Comparison of ENCODE assay signal across 8 cellular contexts in the genomic region with DNA sequence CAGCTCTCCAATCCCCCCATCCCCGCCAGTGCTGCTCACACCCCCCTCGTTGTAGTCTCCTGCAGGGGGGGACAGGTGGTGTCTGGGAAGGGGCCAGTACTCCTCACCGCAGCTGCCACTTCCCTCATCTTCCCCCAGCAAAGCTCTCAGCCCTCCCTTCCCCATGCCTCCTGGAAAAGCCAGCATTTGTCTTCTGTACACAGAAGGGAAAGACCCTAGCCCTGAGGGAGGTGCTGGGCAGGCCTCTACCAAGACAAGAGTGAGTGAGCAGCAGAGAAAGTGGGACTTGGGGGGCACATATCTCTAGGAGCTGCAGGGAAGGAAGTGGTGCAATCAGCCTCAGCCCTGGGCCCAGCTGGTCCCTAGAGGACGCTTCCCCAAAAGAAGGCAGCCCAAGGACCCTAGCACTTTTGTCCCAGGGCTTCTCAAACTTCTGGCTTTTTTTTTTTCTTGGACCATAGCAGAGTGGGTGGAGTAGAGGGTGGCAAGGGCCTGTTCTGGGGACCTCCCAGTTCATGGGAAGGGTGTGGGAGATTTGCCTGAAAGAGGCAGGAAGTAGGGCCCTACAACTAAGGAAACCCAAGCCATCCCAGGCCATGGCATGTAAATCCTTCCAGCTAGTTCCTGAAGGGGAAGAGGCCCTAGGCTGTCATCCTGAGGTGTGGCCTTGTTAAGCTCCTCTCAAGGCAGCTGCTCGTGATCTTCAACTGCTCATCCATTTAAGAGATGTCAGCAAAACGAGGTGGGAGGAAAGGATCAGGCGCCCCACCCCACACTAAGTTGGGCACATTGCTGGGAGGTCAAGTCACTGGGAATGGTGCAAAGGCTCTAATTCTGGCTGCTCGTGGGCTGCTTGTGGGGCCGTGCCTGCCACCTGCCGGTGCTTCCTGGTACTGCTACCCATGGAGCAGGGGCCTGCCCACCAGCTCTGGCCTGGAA. TPM values are rescaled to one million over a fixed set of nuclear protein-coding genes. Genes with fewer than 3 reads are reported as not detected.
DNase-seq lines count a peak whose midpoint lies in the region; FAIRE-seq and TF ChIP-seq lines count a peak whose summit lies in the region.

No MANE protein-coding gene starts in this region.

- intact Hi-C loops in mammary epithelial cell (cut with micrococcal nuclease) = loop anchor here (1.0 kb wide), 2 partner anchors 11 to 33 kb away; no protein-coding TSS in a partner anchor

- H3K27ac ChIP-seq in mammary epithelial cell (ENCODE audit: insufficient read depth, low read depth, low read length) (peak overlapping the region; percentile 39), keratinocyte (ENCODE audit: control insufficient read depth, insufficient read depth, low read length) (peak overlapping the region; percentile 50)

- peak; percentile 100 for TF ChIP-seq CTCF in WI38 (IDR thresholded peaks at IDR 0.05; ENCODE audit: low read depth, low read length)
- peak; percentile 97 to 99 for TF ChIP-seq CTCF in mammary epithelial cell (conservative IDR thresholded peaks at IDR 0.05 in 1 of 2, IDR thresholded peaks at IDR 0.05 in 1 of 2; ENCODE audit: extremely low read depth in 1 of 2, insufficient read depth in 1 of 2, low read depth in 1 of 2, low read length in 2 of 2)
- TF ChIP-seq CTCF in keratinocyte (optimal IDR thresholded peaks at IDR 0.05 in 1 of 3, IDR thresholded peaks at IDR 0.05 in 1 of 3, conservative IDR thresholded peaks at IDR 0.05 in 1 of 3; ENCODE audit: extremely low read depth in 1 of 3, insufficient read depth in 2 of 3, low read length in 3 of 3) = peak in 2 of 3 experiments; percentile 98

- H3K4me2 ChIP-seq in mammary epithelial cell (ENCODE audit: insufficient read depth, low read depth, low read length) (no peak overlapping the region), keratinocyte (ENCODE audit: control insufficient read depth, extremely low read depth, insufficient read depth, low read depth, low read length) (peak overlapping the region; percentile 2)

- H3K79me2 ChIP-seq in mammary epithelial cell (ENCODE audit: insufficient read depth, low read length) (peaks cover 13% of the 10 kb centered on the region), keratinocyte (ENCODE audit: control insufficient read depth, insufficient read depth, low read length) (peaks cover 6% of the 10 kb centered on the region)

- H2AFZ ChIP-seq in mammary epithelial cell (ENCODE audit: low read depth, low read length) (no peak overlapping the region), keratinocyte (ENCODE audit: control insufficient read depth, low read length) (no peak overlapping the region)

- FAIRE-seq in keratinocyte (lab: Jason Lieb, UNC) = peak; percentile 63

- CTCF ChIA-PET in mammary epithelial cell (lab: Charles Lee; ENCODE audit: low non-redundant PET) = interaction anchor here (0.5 to 1.0 kb wide), 6 partner anchors 12 to 911 kb away, joined by 3 to 12 read pairs (median 4); no protein-coding TSS in a partner anchor

- H3K4me3 ChIP-seq in WI38 (ENCODE audit: low read depth, low read length) (no peak overlapping the region), mammary epithelial cell (replicated peaks in 1 of 3; ENCODE audit: insufficient read depth in 1 of 3, low read depth in 2 of 3, low read length in 3 of 3) (no peak overlapping the region), keratinocyte (ENCODE audit: control insufficient read depth in 2 of 3, extremely low read depth in 1 of 3, insufficient read depth in 2 of 3, low read depth in 1 of 3, low read length in 3 of 3) (no peak overlapping the region)

- H3K9me1 ChIP-seq in keratinocyte (ENCODE audit: control insufficient read depth, extremely low read depth, insufficient read depth, low read length) = peaks cover 3% of the 10 kb centered on the region

- dilution Hi-C loops in mammary epithelial cell (cut with HindIII; ENCODE audit: low sequenced_read_pairs) = no loop called here
- dilution Hi-C loops in keratinocyte (cut with MboI; ENCODE audit: extremely low pct_ligation_motif_present, low sequenced_read_pairs) = no loop called here

- in situ Hi-C loops in mammary epithelial cell (cut with MboI; ENCODE audit: low sequenced_read_pairs in 2 of 2) = no loop called here

- H3K9ac ChIP-seq in mammary epithelial cell (ENCODE audit: insufficient read depth, low read length) = no peak overlapping the region
- H3K9ac ChIP-seq in keratinocyte (ENCODE audit: control insufficient read depth, extremely low read depth, insufficient read depth, low read length) = peak overlapping the region; percentile 2

- H4K20me1 ChIP-seq in mammary epithelial cell (ENCODE audit: insufficient read depth, low read length) (no peaks in the 10 kb centered on the region), keratinocyte (ENCODE audit: control insufficient read depth, extremely low read depth, insufficient read depth, low read length) (peaks cover 15% of the 10 kb centered on the region)

- H3K9me3 ChIP-seq in mammary epithelial cell (replicated peaks; ENCODE audit: insufficient read depth, low read length) = no peaks in the 10 kb centered on the region
- H3K9me3 ChIP-seq in keratinocyte (ENCODE audit: control insufficient read depth, low read depth, low read length) = no peaks in the 10 kb centered on the region

- WGBS in mammary epithelial cell (ENCODE audit: low coverage, missing lambda C conversion rate) = 29% methylated on average over 7 of the region's 10 CpGs

- H3K36me3 ChIP-seq in mammary epithelial cell (ENCODE audit: insufficient read depth, low read length) = peaks cover 7% of the 10 kb centered on the region
- peaks cover 21 to 26% of the 10 kb centered on the region in 2 experiments for H3K36me3 ChIP-seq in keratinocyte (ENCODE audit: control insufficient read depth in 2 of 2, extremely low read depth in 1 of 2, insufficient read depth in 2 of 2, low read length in 2 of 2)

- H3K27me3 ChIP-seq in mammary epithelial cell (ENCODE audit: insufficient read depth, low read length) (no peaks in the 10 kb centered on the region), keratinocyte (ENCODE audit: control insufficient read depth, extremely low read depth, insufficient read depth, low read length) (no peaks in the 10 kb centered on the region)

- BruUV-seq in mammary epithelial cell (replicated peaks; lab: Mats Ljungman, UMichigan) = no TSS peak

- H3K4me1 ChIP-seq in mammary epithelial cell (ENCODE audit: insufficient read depth, low read length) (peaks cover 39% of the 10 kb centered on the region), keratinocyte (ENCODE audit: control insufficient read depth, extremely low read depth, insufficient read depth, low read length) (peaks cover 40% of the 10 kb centered on the region)

- DNase-seq in NCI-H748 (lab: John Stamatoyannopoulos, UW; ENCODE audit: unreplicated experiment) (peak; percentile 29), NCI-H748 treated with DMSO at 0.1 percent for 48 hours (lab: John Stamatoyannopoulos, UW) (no peak), NCI-H128 (lab: John Stamatoyannopoulos, UW; ENCODE audit: unreplicated experiment) (peak; percentile 8), mammary epithelial cell (peak; percentile 57), keratinocyte (ENCODE audit: low read depth, low spot score) (peak; percentile 69), H4 (ENCODE audit: low spot score) (no peak)
- peak in 2 of 3 donors; percentile 68 to 83 for DNase-seq in stimulated activated CD4-positive, alpha-beta T cell treated with anti-CD3 and anti-CD28 coated beads, Interleukin-12 subunit alpha, Interleukin-12 subunit beta, amount 100 ng/mL, for 48 hours (ENCODE audit: low read depth in 2 of 3, low spot score in 1 of 3)

RNA-seq across cellular contexts. Expression of gene ZC3H12A, which starts 12.6 kb away (rescaled TPM):
- total RNA-seq in mammary epithelial cell = 10 to 100 TPM; 22.0 to 37.9 TPM
- polyA plus RNA-seq in mammary epithelial cell (18.1 TPM), keratinocyte (17.5 to 55.5 TPM (median 24.4 TPM) in 3 replicates)
- polyA minus RNA-seq in mammary epithelial cell (1.6 TPM), keratinocyte (20.3 to 30.9 TPM (median 21.1 TPM) in 3 replicates)
- polyA plus RNA-seq in keratinocyte (2011; ENCODE audit: low read depth) = 6.5 TPM
- polyA plus RNA-seq in keratinocyte (2011; cell fraction: cytosol; rRNA removed) = 13.2 and 25.4 TPM in 2 replicates
- polyA plus RNA-seq in keratinocyte (2011; cell fraction: nucleus; rRNA removed) = 80.2 and 112 TPM in 2 replicates
- 12.7 and 22.0 TPM in 2 replicates for polyA plus RNA-seq in keratinocyte (2012; ENCODE audit: low replicate concordance)
- polyA minus RNA-seq in keratinocyte (2011; cell fraction: cytosol; rRNA and poly(A)+ RNA removed) = 23.2 TPM
- polyA minus RNA-seq in keratinocyte (2011; cell fraction: nucleus; rRNA and poly(A)+ RNA removed) = 45.8 and 47.0 TPM in 2 replicates
- 2.9 TPM in 2 replicates for total RNA-seq in H4 (2014; rRNA removed; shearing (Covaris generic))

RNA-seq across cellular contexts. Expression of gene MEAF6, which starts 27.6 kb away (rescaled TPM):
- 10 to 100 TPM; 61.5 to 64.9 TPM for total RNA-seq in mammary epithelial cell
- polyA plus RNA-seq in mammary epithelial cell (35.0 TPM), keratinocyte (38.9 to 51.9 TPM (median 49.3 TPM) in 3 replicates)
- polyA minus RNA-seq in mammary epithelial cell (41.4 TPM), keratinocyte (6.8 to 22.2 TPM (median 15.4 TPM) in 3 replicates)
- polyA plus RNA-seq in keratinocyte (2011; ENCODE audit: low read depth) = 134 TPM
- polyA plus RNA-seq in keratinocyte (2011; cell fraction: cytosol; rRNA removed) = 44.0 and 69.9 TPM in 2 replicates
- 38.9 and 49.7 TPM in 2 replicates for polyA plus RNA-seq in keratinocyte (2011; cell fraction: nucleus; rRNA removed)
- 40.6 and 65.0 TPM in 2 replicates for polyA plus RNA-seq in keratinocyte (2012; ENCODE audit: low replicate concordance)
- polyA minus RNA-seq in keratinocyte (2011; cell fraction: cytosol; rRNA and poly(A)+ RNA removed) = 25.9 TPM
- polyA minus RNA-seq in keratinocyte (2011; cell fraction: nucleus; rRNA and poly(A)+ RNA removed) = 12.2 and 14.7 TPM in 2 replicates
- 113 and 172 TPM in 2 replicates for total RNA-seq in H4 (2014; rRNA removed; shearing (Covaris generic))

Comparison
In these comparisons a context has a peak if more than half of its experiments do, and no peak if none do; other contexts are left out.
1. DNase-seq: peak in NCI-H748 (single experiment), NCI-H128 (single experiment), mammary epithelial cell (single experiment), keratinocyte (single experiment) and stimulated activated CD4-positive, alpha-beta T cell treated with anti-CD3 and anti-CD28 coated beads, Interleukin-12 subunit alpha, Interleukin-12 subunit beta, amount 100 ng/mL, for 48 hours (2 of 3); none in NCI-H748 treated with DMSO at 0.1 percent for 48 hours (single experiment) and H4 (single experiment).
2. Peak in every context shown above with its lines, with median percentiles within 50 percentile points of each other: CTCF ChIP-seq.